In the genomic region with DNA sequence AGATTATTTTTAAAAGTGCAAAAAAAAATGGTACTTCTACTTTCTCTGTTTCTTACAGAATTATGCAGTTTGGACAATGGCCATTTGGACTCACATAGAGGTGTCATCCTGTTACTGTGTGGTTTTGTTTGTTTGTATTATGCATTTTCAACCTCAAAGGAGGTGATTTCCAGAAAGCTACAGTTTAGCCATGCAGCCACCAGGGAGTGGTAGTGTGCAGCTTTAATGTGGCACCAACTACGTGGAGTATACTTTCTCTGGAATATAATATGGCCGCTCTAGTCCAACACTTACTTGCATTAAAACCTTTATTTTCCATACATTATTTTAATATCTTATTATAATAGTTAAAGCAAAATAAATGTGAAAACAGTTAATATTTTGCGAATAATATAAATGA, we compare ENCODE assay signal across 9 cellular contexts.
DNase-seq lines count a peak whose midpoint lies in the region; ATAC-seq, FAIRE-seq and TF ChIP-seq lines count a peak whose summit lies in the region.
"Had no signal": no experiment of that assay in that cellular context is flagged by ENCODE, and none has a peak within 500 bp of the region (broad histone marks: within the 10 kb centered on the region; RNA-seq: fewer than 3 reads in every experiment).

No MANE protein-coding gene starts in this region.

- ATAC-seq in HG03175 (IDR thresholded peaks at IDR 0.05; ENCODE audit: unreplicated experiment) (peak; percentile 71), WTC11 (peak; percentile 77)

- no peak overlapping the region for H3K27ac Mint-ChIP-seq in WTC11

- WGBS in small intestine, 3 donors, result 41 to 78% (median 47%) methylated on average over 3 of the region's 3 CpGs

- H3K9me3 ChIP-seq in small intestine (ENCODE audit: control insufficient read depth, low read depth), result no peaks in the 10 kb centered on the region

- peaks cover 4% of the 10 kb centered on the region; the same call in 1 of the 2 replicates for H3K4me1 Mint-ChIP-seq in WTC11

- CTCF ChIA-PET in WTC11 (lab: Charles Lee), result interaction anchor here (0.6 to 1.9 kb wide), 9 partner anchors 9 to 551 kb away, joined by 3 to 8 read pairs (median 3); no protein-coding TSS in a partner anchor

- H3K27ac ChIP-seq in small intestine (ENCODE audit: low read depth in 1 of 2, low read length in 1 of 2), result no peak overlapping the region

- peak; percentile 28 for DNase-seq in activated CD4-positive, alpha-beta T cell treated with anti-CD3 and anti-CD28 coated beads for 48 hours
- DNase-seq in activated CD4-positive, alpha-beta T cell treated with anti-CD3 and anti-CD28 coated beads for 1 hour, result no peak
- DNase-seq in WTC11 (ENCODE audit: low spot score), result peak; percentile 47
- peak; percentile 2 for DNase-seq in small intestine
- no peak for DNase-seq in hepatic stellate cell (ENCODE audit: low spot score)
- no peak for DNase-seq in dermis blood vessel endothelial cell
- no peak for DNase-seq in hypothalamus (lab: John Stamatoyannopoulos, UW)

- H3K36me3 Mint-ChIP-seq in WTC11, result no peaks in the 10 kb centered on the region

- POLR2A ChIA-PET in WTC11 (lab: Charles Lee), result no interaction called here

- no peak overlapping the region for H3K4me3 ChIP-seq in small intestine (ENCODE audit: low read depth in 1 of 2, low read length in 2 of 2)

- H3K9me3 Mint-ChIP-seq in WTC11, result no peaks in the 10 kb centered on the region

- H3K27me3 Mint-ChIP-seq in WTC11 (ENCODE audit: low read depth), result no peaks in the 10 kb centered on the region

- no peaks in the 10 kb centered on the region for H3K27me3 ChIP-seq in small intestine (ENCODE audit: control insufficient read depth in 2 of 2, insufficient read depth in 2 of 2, low read length in 2 of 2)

- no peak overlapping the region for H3K4me3 Mint-ChIP-seq in WTC11

- H3K4me1 ChIP-seq in small intestine (ENCODE audit: control insufficient read depth in 2 of 2, insufficient read depth in 1 of 2, low read depth in 1 of 2, low read length in 1 of 2), result no peaks in the 10 kb centered on the region

- no peak for FAIRE-seq in small intestine (lab: Jason Lieb, UNC)
- FAIRE-seq: colon had no signal

- no peaks in the 10 kb centered on the region for H3K36me3 ChIP-seq in small intestine (ENCODE audit: control insufficient read depth in 2 of 2, insufficient read depth in 2 of 2, low read length in 2 of 2)

- no peak for TF ChIP-seq CTCF in WTC11 (IDR thresholded peaks at IDR 0.05)

TF ChIP-seq in WTC11, 78 proteins besides CTCF, POLR2A, EP300 and RAD21:
- TF ChIP-seq, protein P1, sequence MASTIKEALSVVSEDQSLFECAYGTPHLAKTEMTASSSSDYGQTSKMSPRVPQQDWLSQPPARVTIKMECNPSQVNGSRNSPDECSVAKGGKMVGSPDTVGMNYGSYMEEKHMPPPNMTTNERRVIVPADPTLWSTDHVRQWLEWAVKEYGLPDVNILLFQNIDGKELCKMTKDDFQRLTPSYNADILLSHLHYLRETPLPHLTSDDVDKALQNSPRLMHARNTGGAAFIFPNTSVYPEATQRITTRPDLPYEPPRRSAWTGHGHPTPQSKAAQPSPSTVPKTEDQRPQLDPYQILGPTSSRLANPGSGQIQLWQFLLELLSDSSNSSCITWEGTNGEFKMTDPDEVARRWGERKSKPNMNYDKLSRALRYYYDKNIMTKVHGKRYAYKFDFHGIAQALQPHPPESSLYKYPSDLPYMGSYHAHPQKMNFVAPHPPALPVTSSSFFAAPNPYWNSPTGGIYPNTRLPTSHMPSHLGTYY (CRISPR knock-in tag; IDR thresholded peaks at IDR 0.05), result no peak
- TF ChIP-seq HMGA2 (CRISPR knock-in tag; IDR thresholded peaks at IDR 0.05), result peak; percentile 25; the same call in 1 of the 2 replicates

Comparison
In these comparisons a context has a peak if more than half of its experiments do, and no peak if none do; other contexts are left out.
1. DNase-seq: peak in activated CD4-positive, alpha-beta T cell treated with anti-CD3 and anti-CD28 coated beads for 48 hours (single experiment), WTC11 (single experiment) and small intestine (single experiment); none in activated CD4-positive, alpha-beta T cell treated with anti-CD3 and anti-CD28 coated beads for 1 hour (single experiment), hepatic stellate cell (single experiment), dermis blood vessel endothelial cell (single experiment) and hypothalamus (0 of 51).